9 cellular contexts compared by ENCODE assay signal in the genomic region with DNA sequence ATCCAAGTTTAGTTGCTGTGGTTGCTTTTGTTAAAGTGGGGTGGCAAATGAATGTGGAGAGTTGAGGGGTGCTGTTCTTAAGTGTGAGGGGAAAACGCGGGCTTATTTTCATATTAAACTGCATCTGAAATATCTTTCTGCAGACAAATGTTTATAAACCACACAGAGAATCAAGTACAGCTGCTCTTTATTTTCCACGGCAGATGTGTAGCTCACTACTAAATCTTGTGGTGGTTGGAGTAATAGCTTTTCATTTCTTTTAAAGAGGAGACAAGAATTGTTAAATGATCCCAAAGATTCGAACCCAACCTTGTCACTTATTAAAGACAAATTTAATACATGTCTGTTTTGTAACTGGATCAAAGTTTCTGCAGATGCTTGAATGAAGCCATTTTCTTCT. TPM values are rescaled to one million over a fixed set of nuclear protein-coding genes. Genes with fewer than 3 reads are reported as not detected.
DNase-seq lines count a peak whose midpoint lies in the region; ATAC-seq and TF ChIP-seq lines count a peak whose summit lies in the region.
"Had no signal": no experiment of that assay in that cellular context is flagged by ENCODE, and none has a peak within 500 bp of the region (broad histone marks: within the 10 kb centered on the region; RNA-seq: fewer than 3 reads in every experiment).

No MANE protein-coding gene starts in this region.

- H3K4me3 ChIP-seq in AG09309 (ENCODE audit: control insufficient read depth, low read depth, low read length) = peak overlapping the region; percentile 97
- peak overlapping the region; percentile 85 for H3K4me3 ChIP-seq in HUES6 (ENCODE audit: low read depth, low read length)
- H3K4me3 ChIP-seq in mucosa of rectum (ENCODE audit: low read length in 2 of 2) = peak overlapping the region; percentile 29 to 100
- H3K4me3 ChIP-seq in left lung = peak overlapping the region in 1 of 2 donors; percentile 88

- H3K4me1 Mint-ChIP-seq in brain = peaks cover 73% of the 10 kb centered on the region

- H3K9me3 Mint-ChIP-seq in brain = peaks cover 0 to 3% (median 0%) of the 10 kb centered on the region in 5 experiments

- TF ChIP-seq CTCF in AG09309 (IDR thresholded peaks at IDR 0.05; ENCODE audit: control insufficient read depth, insufficient read depth, low read depth, low read length, missing control alignments) (no peak), brain (conservative IDR thresholded peaks at IDR 0.05) (no peak), left lung (IDR thresholded peaks at IDR 0.05) (no peak)

- peaks cover 23% of the 10 kb centered on the region for H3K27me3 Mint-ChIP-seq in brain

- intact Hi-C loops in left lung (cut with DNase I) = no loop called here

- H3K27me3 ChIP-seq in HUES6 (ENCODE audit: control insufficient read depth, insufficient read depth, low read length) = no peaks in the 10 kb centered on the region
- no peaks in the 10 kb centered on the region for H3K27me3 ChIP-seq in mucosa of rectum (ENCODE audit: control insufficient read depth in 2 of 2, insufficient read depth in 2 of 2, low read length in 2 of 2)
- no peaks in the 10 kb centered on the region for H3K27me3 ChIP-seq in left lung

- peaks cover 20% of the 10 kb centered on the region for H3K36me3 Mint-ChIP-seq in brain

- H3K9ac ChIP-seq in HUES6 (ENCODE audit: low read length) (peak overlapping the region; percentile 4), mucosa of rectum (ENCODE audit: low read depth in 1 of 2, low read length in 2 of 2) (peak overlapping the region in 1 of 2 donors; percentile 22)

- no peak overlapping the region for H3K27ac ChIP-seq in HUES6 (ENCODE audit: low read depth, low read length)
- H3K27ac ChIP-seq in mucosa of rectum (ENCODE audit: low read depth in 2 of 2, low read length in 2 of 2) = no peak overlapping the region
- H3K27ac ChIP-seq in left lung = peak overlapping the region in 1 of 2 donors; percentile 0

- H3K27ac Mint-ChIP-seq in brain = peak overlapping the region; percentile 66 to 100 (median 73)

- H3K4me1 ChIP-seq in HUES6 (ENCODE audit: control insufficient read depth, insufficient read depth, low read length) (peaks cover 31% of the 10 kb centered on the region), mucosa of rectum (ENCODE audit: control insufficient read depth in 2 of 2, insufficient read depth in 2 of 2, low read length in 2 of 2) (peaks cover 36 to 47% of the 10 kb centered on the region in 2 donors), left lung (peaks cover 37 to 72% of the 10 kb centered on the region in 2 donors)

- no peaks in the 10 kb centered on the region for H3K9me3 ChIP-seq in HUES6 (ENCODE audit: control insufficient read depth, insufficient read depth, low read depth, low read length)
- no peaks in the 10 kb centered on the region for H3K9me3 ChIP-seq in mucosa of rectum (ENCODE audit: control insufficient read depth in 2 of 2, low read length in 2 of 2)
- no peaks in the 10 kb centered on the region for H3K9me3 ChIP-seq in left lung

- DNase-seq in AG09309 (ENCODE audit: low read depth) (no peak), left lung (no peak), NCI-H1417 treated with DMSO at 0.1 percent for 48 hours (lab: John Stamatoyannopoulos, UW) (no peak)
- DNase-seq: stimulated activated CD4-positive, alpha-beta T cell treated with anti-CD3 and anti-CD28 coated beads, Interleukin-4, amount 100 ng/mL, for 24 hours had no signal

- peak overlapping the region; percentile 93 to 98 (median 95) for H3K4me3 Mint-ChIP-seq in brain

- ATAC-seq in GM18502 (IDR thresholded peaks at IDR 0.05; ENCODE audit: poor library complexity, unreplicated experiment) (no peak), left lung (no peak), esophagus mucosa (no peak)

- H3K36me3 ChIP-seq in HUES6 (ENCODE audit: control insufficient read depth, insufficient read depth, low read length) (peaks cover 21% of the 10 kb centered on the region), mucosa of rectum (ENCODE audit: control insufficient read depth in 2 of 2, insufficient read depth in 2 of 2, low read length in 2 of 2) (peaks cover 0 to 5% of the 10 kb centered on the region in 2 donors), left lung (no peaks in the 10 kb centered on the region)

RNA-seq across cellular contexts. Expression of a gene that starts 2.1 kb away (rescaled TPM):
- polyA plus RNA-seq in brain (ENCODE audit: insufficient read depth, low read depth, low replicate concordance) = 135 TPM
- total RNA-seq in left lung (100 to 1,000 TPM; 315 to 335 TPM), esophagus mucosa (142 TPM)

RNA-seq across cellular contexts. Expression of a gene that starts 56.4 kb away (rescaled TPM):
- polyA plus RNA-seq in brain (ENCODE audit: insufficient read depth, low read depth, low replicate concordance) = 51.8 TPM
- 10 to 100 TPM; 23.9 to 27.6 TPM for total RNA-seq in left lung
- 12.7 TPM for total RNA-seq in esophagus mucosa
